ENCODE assay signal across 9 cellular contexts in genomic region chr1:19661721-19662228, GRCh38. TPM values are rescaled to one million over a fixed set of nuclear protein-coding genes. Genes with fewer than 3 reads are reported as not detected.
A peak's percentile ranks its signal among the peaks of the same experiment; 100 is the strongest.
DNase-seq lines count a peak whose midpoint lies in the region; ATAC-seq and TF ChIP-seq lines count a peak whose summit lies in the region.
"Had no signal": no experiment of that assay in that cellular context is flagged by ENCODE, and none has a peak within 500 bp of the region (broad histone marks: within the 10 kb centered on the region; RNA-seq: fewer than 3 reads in every experiment).

No MANE protein-coding gene starts in this region.

- H3K4me3 ChIP-seq in MM.1S (ENCODE audit: low read length) (no peak overlapping the region), fibroblast of pulmonary artery (replicated peaks; ENCODE audit: low read depth, low read length) (no peak overlapping the region)

- intact Hi-C loops in activated B cell treated with CpG ODN at 0.5 μM for 24 hours (cut with micrococcal nuclease): loop anchor here (1.0 to 5.0 kb wide), 3 partner anchors 43 to 271 kb away; no protein-coding TSS in a partner anchor

- H3K9me3 Mint-ChIP-seq in activated B cell treated with CpG ODN at 0.5 μM for 24 hours: no peaks in the 10 kb centered on the region
- H3K9me3 Mint-ChIP-seq: activated naive CD4-positive, alpha-beta T cell treated with anti-CD3 and anti-CD28 coated beads, Interleukin-2, amount 50 U/mL, for 24 hours had no signal

- H3K79me2 ChIP-seq in MM.1S (ENCODE audit: low read length): no peaks in the 10 kb centered on the region

- CTCF ChIA-PET in activated B cell treated with CpG ODN at 0.5 μM for 24 hours (lab: Charles Lee): interaction anchor here (0.7 to 4.3 kb wide), 10 partner anchors 11 to 271 kb away, joined by 3 to 49 read pairs (median 3); no protein-coding TSS in a partner anchor

- TF ChIP-seq CTCF in MM.1S (IDR thresholded peaks at IDR 0.05; ENCODE audit: low read length): peak; percentile 69
- TF ChIP-seq CTCF in activated B cell treated with CpG ODN at 0.5 μM for 24 hours (IDR thresholded peaks at IDR 0.05): peak; percentile 97
- TF ChIP-seq CTCF in fibroblast of pulmonary artery (IDR thresholded peaks at IDR 0.05; ENCODE audit: low read length, missing control alignments): peak; percentile 64

- H3K27me3 ChIP-seq in MM.1S (replicated peaks; ENCODE audit: insufficient read depth, low read length): peaks cover 51% of the 10 kb centered on the region

- no peak overlapping the region for H3K27ac Mint-ChIP-seq in activated B cell treated with CpG ODN at 0.5 μM for 24 hours
- H3K27ac Mint-ChIP-seq: activated naive CD4-positive, alpha-beta T cell treated with anti-CD3 and anti-CD28 coated beads, Interleukin-2, amount 50 U/mL, for 24 hours had no signal

- H3K4me2 ChIP-seq in MM.1S (ENCODE audit: low read depth, low read length): no peak overlapping the region

- H3K9me2 ChIP-seq in MM.1S (replicated peaks; ENCODE audit: insufficient read depth, low read length): no peaks in the 10 kb centered on the region

- H3K4me3 Mint-ChIP-seq in activated B cell treated with CpG ODN at 0.5 μM for 24 hours: no peak overlapping the region
- H3K4me3 Mint-ChIP-seq: activated naive CD4-positive, alpha-beta T cell treated with anti-CD3 and anti-CD28 coated beads, Interleukin-2, amount 50 U/mL, for 24 hours had no signal

- H4K20me1 ChIP-seq in MM.1S (ENCODE audit: insufficient read depth, low read length): no peaks in the 10 kb centered on the region

- peak; percentile 24 to 25 for DNase-seq in NOMO-1 (lab: John Stamatoyannopoulos, UW; ENCODE audit: unreplicated experiment in 2 of 2)
- no peak for DNase-seq in NOMO-1 treated with dmso at 0.1 percent for 144 hours (lab: John Stamatoyannopoulos, UW; ENCODE audit: unreplicated experiment)
- peak; percentile 39 for DNase-seq in MM.1S
- no peak for DNase-seq in activated B cell treated with CpG ODN at 0.5 μM for 24 hours
- peak; percentile 71 for DNase-seq in fibroblast of pulmonary artery (ENCODE audit: low read depth)
- DNase-seq in stimulated activated CD4-positive, alpha-beta T cell treated with anti-CD3 and anti-CD28 coated beads, Interleukin-4, amount 100 ng/mL, for 24 hours: peak; percentile 57
- DNase-seq in cortex of kidney (lab: John Stamatoyannopoulos, UW): no peak

- H3K36me3 ChIP-seq in MM.1S (replicated peaks; ENCODE audit: insufficient read depth, low read length): no peaks in the 10 kb centered on the region

- no peaks in the 10 kb centered on the region for H3F3A ChIP-seq in MM.1S (ENCODE audit: insufficient read depth, low read length)

- POLR2A ChIA-PET in activated B cell treated with CpG ODN at 0.5 μM for 24 hours (lab: Charles Lee): no interaction called here

- peaks cover 25% of the 10 kb centered on the region for H3K4me1 Mint-ChIP-seq in activated B cell treated with CpG ODN at 0.5 μM for 24 hours

- no peaks in the 10 kb centered on the region for H3K9me3 ChIP-seq in MM.1S (replicated peaks; ENCODE audit: insufficient read depth, low read length)

- peaks cover 37% of the 10 kb centered on the region for H3K27me3 Mint-ChIP-seq in activated B cell treated with CpG ODN at 0.5 μM for 24 hours
- H3K27me3 Mint-ChIP-seq: activated naive CD4-positive, alpha-beta T cell treated with anti-CD3 and anti-CD28 coated beads, Interleukin-2, amount 50 U/mL, for 24 hours had no signal

- H2AFZ ChIP-seq in MM.1S (ENCODE audit: low read length): no peak overlapping the region

- no peaks in the 10 kb centered on the region for H3K36me3 Mint-ChIP-seq in activated B cell treated with CpG ODN at 0.5 μM for 24 hours (ENCODE audit: low read depth)
- H3K36me3 Mint-ChIP-seq: activated naive CD4-positive, alpha-beta T cell treated with anti-CD3 and anti-CD28 coated beads, Interleukin-2, amount 50 U/mL, for 24 hours had no signal

- H3K9ac ChIP-seq in MM.1S (ENCODE audit: low read length): no peak overlapping the region

- H3K27ac ChIP-seq in MM.1S (ENCODE audit: low read length): no peak overlapping the region

- ATAC-seq in activated B cell treated with CpG ODN at 0.5 μM for 24 hours (ENCODE audit: low read depth): no peak
- no peak for ATAC-seq in GM18858 (IDR thresholded peaks at IDR 0.05; ENCODE audit: unreplicated experiment)

- H3K4me1 ChIP-seq in MM.1S (ENCODE audit: low read length): no peaks in the 10 kb centered on the region; the same call in 1 of the 2 replicates

RNA-seq across cellular contexts. Expression of gene HTR6, which starts 2.9 kb away (rescaled TPM):
- not detected in 2 replicates for total RNA-seq in activated B cell treated with CpG ODN at 0.5 μM for 24 hours

RNA-seq across cellular contexts. Expression of gene NBL1, which starts 17.7 kb away (rescaled TPM):
- total RNA-seq in activated B cell treated with CpG ODN at 0.5 μM for 24 hours: 0.54 and 0.64 TPM in 2 replicates

Comparison
In these comparisons a context has a peak if more than half of its experiments do, and no peak if none do; other contexts are left out.
1. DNase-seq: peak in NOMO-1 (2 of 2), MM.1S (single experiment), fibroblast of pulmonary artery (single experiment) and stimulated activated CD4-positive, alpha-beta T cell treated with anti-CD3 and anti-CD28 coated beads, Interleukin-4, amount 100 ng/mL, for 24 hours (single experiment); none in NOMO-1 treated with dmso at 0.1 percent for 144 hours (single experiment), activated B cell treated with CpG ODN at 0.5 μM for 24 hours (single experiment) and cortex of kidney (single experiment).
2. Peak in every context shown above with its lines, with median percentiles within 50 percentile points of each other: CTCF ChIP-seq.